17 cellular contexts compared by ENCODE assay signal in the genomic region with DNA sequence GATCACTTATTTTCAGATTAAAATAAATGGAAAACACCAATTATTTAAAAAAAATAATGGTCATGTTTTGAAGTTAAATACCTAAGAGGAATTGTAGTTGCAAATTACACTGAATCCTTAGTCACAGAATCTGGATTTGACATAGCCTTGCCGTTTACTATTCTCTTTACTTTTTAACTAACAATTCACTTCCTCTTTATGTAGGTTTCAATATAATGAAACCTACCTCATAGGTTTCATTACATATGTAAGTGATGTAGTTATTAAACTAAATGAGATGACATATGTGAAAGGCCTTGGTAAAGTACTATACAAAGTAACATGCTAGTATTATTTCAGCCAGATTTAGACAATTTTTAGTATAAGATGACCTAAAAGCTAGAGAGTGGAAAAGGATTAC. TPM values are rescaled to one million over a fixed set of nuclear protein-coding genes. Genes with fewer than 3 reads are reported as not detected.
"Had no signal": no experiment of that assay in that cellular context is flagged by ENCODE, and none has a peak within 500 bp of the region (broad histone marks: within the 10 kb centered on the region; RNA-seq: fewer than 3 reads in every experiment).

No MANE protein-coding gene starts in this region.

- H3K36me3 ChIP-seq: breast epithelium, prostate gland, right atrium auricular region, upper lobe of right lung had no signal

- H3K9me3 ChIP-seq: breast epithelium, prostate gland, right atrium auricular region, upper lobe of right lung had no signal

- H3K4me1 ChIP-seq: breast epithelium, prostate gland, right atrium auricular region, upper lobe of right lung had no signal

- H3K27ac ChIP-seq: breast epithelium, prostate gland, right atrium auricular region, upper lobe of right lung had no signal

- H3K4me3 ChIP-seq: breast epithelium, lung, prostate gland, right atrium auricular region, upper lobe of right lung had no signal

- H3K27me3 ChIP-seq: breast epithelium, right atrium auricular region, upper lobe of right lung had no signal

- DNase-seq: activated CD4-positive, alpha-beta T cell treated with anti-CD3 and anti-CD28 coated beads for 1 hour; activated naive CD4-positive, alpha-beta T cell; activated T-cell treated with anti-CD3 and anti-CD28 coated beads, Interleukin-2, amount 50 U/mL, for 1 hour; effector memory CD4-positive, alpha-beta T cell; foreskin melanocyte; naive B cell; stimulated activated CD4-positive, alpha-beta T cell treated with anti-CD3 and anti-CD28 coated beads, Interleukin-4, amount 100 ng/mL, for 24 hours; stimulated activated naive CD4-positive, alpha-beta T cell treated with Interleukin-2 at 50 U/mL for 16 hours; T-helper 9 cell; upper lobe of right lung had no signal

- ATAC-seq: activated T-helper 17 cell treated with anti-CD3 and anti-CD28 coated beads, Interleukin-2, amount 50 U/mL, for 72 hours; left lobe of liver; upper lobe of right lung had no signal

RNA-seq across cellular contexts. Expression of gene SPP1, which starts 6.5 kb away (rescaled TPM):
- total RNA-seq: dermis microvascular lymphatic vessel endothelial cell had no signal
